Comparison of ENCODE assay signal across 23 cellular contexts in genomic region chr1:77953907-77954306, GRCh38.
"Had no signal": no experiment of that assay in that cellular context is flagged by ENCODE, and none has a peak within 500 bp of the region (broad histone marks: within the 10 kb centered on the region; RNA-seq: fewer than 3 reads in every experiment).

No MANE protein-coding gene starts in this region.

- H3K9me3 ChIP-seq: left lung, lower lobe of right lung, ovary, right atrium auricular region, spleen, suprapubic skin, thoracic aorta, tibial artery, upper lobe of right lung had no signal

- H3K4me1 ChIP-seq: left lung, right atrium auricular region had no signal

- H3K4me3 ChIP-seq: left lung, lower lobe of right lung, ovary, right atrium auricular region, skin epidermis, spleen, suprapubic skin, thoracic aorta, tibial artery, upper lobe of right lung had no signal

- DNase-seq: hypothalamus; immature natural killer cell; kidney; left colon; left lung; lower lobe of right lung; mesendoderm; naive thymus-derived CD4-positive, alpha-beta T cell; ovary; spleen; stimulated activated CD4-positive, alpha-beta T cell treated with anti-CD3 and anti-CD28 coated beads, Interleukin-4, amount 100 ng/mL, for 24 hours; stimulated activated naive CD4-positive, alpha-beta T cell; tibial artery; upper lobe of right lung had no signal

- FAIRE-seq: islet of Langerhans, kidney, urothelium cell line had no signal

- ATAC-seq: left colon; left lung; lower lobe of right lung; naive thymus-derived CD4-positive, alpha-beta T cell; natural killer cell treated with Interleukin-12 subunit alpha and Interleukin-12 subunit beta and Interleukin-15 and Interleukin-18, amount 100 ng/mL, for 72 hours; sciatic nerve; stimulated activated effector memory CD8-positive, alpha-beta T cell treated with anti-CD3 and anti-CD28 coated beads, Interleukin-12 subunit alpha, Interleukin-12 subunit beta, amount 100 ng/mL, for 72 hours; upper lobe of right lung had no signal

- H3K36me3 ChIP-seq: ovary had no signal

- H3K27ac ChIP-seq: left lung, lower lobe of right lung, ovary, right atrium auricular region, skin epidermis, spleen, suprapubic skin, thoracic aorta, tibial artery, upper lobe of right lung had no signal

- H3K27me3 ChIP-seq: left lung, ovary, right atrium auricular region, spleen, suprapubic skin, tibial artery, upper lobe of right lung had no signal
